ENCODE assay signal across 11 cellular contexts in genomic region chr18:48072428-48073204, GRCh38.
DNase-seq lines count a peak whose midpoint lies in the region; ATAC-seq and TF ChIP-seq lines count a peak whose summit lies in the region.
"Had no signal": no experiment of that assay in that cellular context is flagged by ENCODE, and none has a peak within 500 bp of the region (broad histone marks: within the 10 kb centered on the region; RNA-seq: fewer than 3 reads in every experiment).

No MANE protein-coding gene starts in this region.

- H3K27ac ChIP-seq in right atrium auricular region: peak overlapping the region; percentile 24 to 30
- H3K27ac ChIP-seq in psoas muscle: peak overlapping the region; percentile 23

- no peaks in the 10 kb centered on the region for H3K36me3 ChIP-seq in right atrium auricular region
- no peaks in the 10 kb centered on the region for H3K36me3 ChIP-seq in psoas muscle (ENCODE audit: insufficient read depth in 1 of 2, low read depth in 1 of 2)

- intact Hi-C loops in natural killer cell (cut with micrococcal nuclease) (no loop called here), psoas muscle (cut with DNase I) (no loop called here)

- peaks cover 0 to 10% of the 10 kb centered on the region in 2 donors for H3K4me1 ChIP-seq in right atrium auricular region
- H3K4me1 ChIP-seq in psoas muscle: peaks cover 3% of the 10 kb centered on the region

- no peak overlapping the region for H3K4me3 Mint-ChIP-seq in natural killer cell treated with Interleukin-12 subunit alpha and Interleukin-12 subunit beta and Interleukin-15 and Interleukin-18, amount 100 ng/mL, for 72 hours
- no peak overlapping the region for H3K4me3 Mint-ChIP-seq in natural killer cell
- H3K4me3 Mint-ChIP-seq: endodermal cell had no signal

- 45 to 50% (median 46%) methylated on average over 18 of the region's 18 CpGs for WGBS in psoas muscle, 3 donors

- no peak overlapping the region for H3K27ac Mint-ChIP-seq in natural killer cell treated with Interleukin-12 subunit alpha and Interleukin-12 subunit beta and Interleukin-15 and Interleukin-18, amount 100 ng/mL, for 72 hours
- H3K27ac Mint-ChIP-seq in natural killer cell: no peak overlapping the region
- H3K27ac Mint-ChIP-seq: endodermal cell had no signal

- no peaks in the 10 kb centered on the region for H3K9me3 ChIP-seq in right atrium auricular region
- no peaks in the 10 kb centered on the region for H3K9me3 ChIP-seq in psoas muscle

- no peaks in the 10 kb centered on the region for H3K4me1 Mint-ChIP-seq in natural killer cell treated with Interleukin-12 subunit alpha and Interleukin-12 subunit beta and Interleukin-15 and Interleukin-18, amount 100 ng/mL, for 72 hours (ENCODE audit: low read depth in 2 of 2)
- H3K4me1 Mint-ChIP-seq in natural killer cell: no peaks in the 10 kb centered on the region

- H3K9me3 Mint-ChIP-seq in natural killer cell treated with Interleukin-12 subunit alpha and Interleukin-12 subunit beta and Interleukin-15 and Interleukin-18, amount 100 ng/mL, for 72 hours: no peaks in the 10 kb centered on the region
- H3K9me3 Mint-ChIP-seq in natural killer cell: no peaks in the 10 kb centered on the region
- H3K9me3 Mint-ChIP-seq: endodermal cell had no signal

- H3K27me3 Mint-ChIP-seq in natural killer cell treated with Interleukin-12 subunit alpha and Interleukin-12 subunit beta and Interleukin-15 and Interleukin-18, amount 100 ng/mL, for 72 hours: peaks cover 7 to 8% of the 10 kb centered on the region in 2 donors
- peaks cover 7 to 19% of the 10 kb centered on the region in 2 donors for H3K27me3 Mint-ChIP-seq in natural killer cell (ENCODE audit: low read depth in 2 of 2)

- H3K36me3 Mint-ChIP-seq in natural killer cell treated with Interleukin-12 subunit alpha and Interleukin-12 subunit beta and Interleukin-15 and Interleukin-18, amount 100 ng/mL, for 72 hours: no peaks in the 10 kb centered on the region
- no peaks in the 10 kb centered on the region for H3K36me3 Mint-ChIP-seq in natural killer cell

- H3K27me3 ChIP-seq in right atrium auricular region (no peaks in the 10 kb centered on the region), psoas muscle (ENCODE audit: insufficient read depth in 3 of 3, low read length in 2 of 3) (no peaks in the 10 kb centered on the region)

- H3K4me3 ChIP-seq in right atrium auricular region (no peak overlapping the region), psoas muscle (no peak overlapping the region)

- peak; percentile 28 for DNase-seq in natural killer cell treated with Interleukin-12 subunit alpha and Interleukin-12 subunit beta and Interleukin-15 and Interleukin-18, amount 100 ng/mL, for 72 hours (ENCODE audit: low spot score)
- DNase-seq in natural killer cell (no peak), right atrium auricular region (ENCODE audit: low spot score) (no peak), psoas muscle (peak in 1 of 2 donors; percentile 26)
- DNase-seq: endodermal cell, NCI-H1048, posterior cingulate gyrus had no signal

- no peak for TF ChIP-seq CTCF in natural killer cell (IDR thresholded peaks at IDR 0.05)
- TF ChIP-seq CTCF in right atrium auricular region (IDR thresholded peaks at IDR 0.05): no peak
- TF ChIP-seq CTCF in psoas muscle (IDR thresholded peaks at IDR 0.05): no peak

- ATAC-seq in natural killer cell treated with Interleukin-12 subunit alpha and Interleukin-12 subunit beta and Interleukin-15 and Interleukin-18, amount 100 ng/mL, for 72 hours: no peak
- ATAC-seq in natural killer cell (no peak), psoas muscle (peak in 3 of 4 donors; percentile 26 to 38 (median 33)), GM21423 (IDR thresholded peaks at IDR 0.05; ENCODE audit: unreplicated experiment) (no peak), GM21390 (IDR thresholded peaks at IDR 0.05; ENCODE audit: unreplicated experiment) (no peak), HG03442 (IDR thresholded peaks at IDR 0.05; ENCODE audit: unreplicated experiment) (no peak), GM18511 (IDR thresholded peaks at IDR 0.05; ENCODE audit: unreplicated experiment) (no peak)

Comparison
In these comparisons a context has a peak if more than half of its experiments do, and no peak if none do; other contexts are left out.
1. ATAC-seq: peak in psoas muscle (3 of 4); none in natural killer cell treated with Interleukin-12 subunit alpha and Interleukin-12 subunit beta and Interleukin-15 and Interleukin-18, amount 100 ng/mL, for 72 hours (0 of 2), natural killer cell (0 of 3), GM21423 (single experiment), GM21390 (single experiment), HG03442 (single experiment) and GM18511 (single experiment).